In the genomic region with DNA sequence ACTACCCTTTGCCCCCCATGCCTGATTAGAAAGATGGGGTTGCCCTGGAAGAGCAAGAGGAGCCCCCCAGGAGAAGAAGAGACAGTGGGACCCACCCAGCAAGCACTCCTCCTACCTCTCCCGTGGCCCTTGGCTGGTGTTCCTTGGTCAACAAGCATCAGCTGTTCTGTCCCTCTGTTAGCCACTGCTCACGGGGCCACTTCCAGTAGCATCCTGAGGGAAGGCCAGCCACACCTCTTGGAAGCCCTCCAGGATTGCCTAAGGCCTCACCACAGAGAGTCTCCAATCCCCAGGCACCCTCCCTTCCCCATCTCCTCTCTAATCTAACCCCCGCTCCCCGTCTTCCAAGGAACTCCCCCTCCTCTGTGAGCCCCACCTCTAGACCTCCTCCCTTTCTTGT, we compare ENCODE assay signal across 18 cellular contexts. TPM values are rescaled to one million over a fixed set of nuclear protein-coding genes. Genes with fewer than 3 reads are reported as not detected.
A peak's percentile ranks its signal among the peaks of the same experiment; 100 is the strongest.
DNase-seq lines count a peak whose midpoint lies in the region; ATAC-seq and TF ChIP-seq lines count a peak whose summit lies in the region.
"Had no signal": no experiment of that assay in that cellular context is flagged by ENCODE, and none has a peak within 500 bp of the region (broad histone marks: within the 10 kb centered on the region; RNA-seq: fewer than 3 reads in every experiment).

No MANE protein-coding gene starts in this region.

- H3K4me3 ChIP-seq in BLaER1: no peak overlapping the region
- H3K4me3 ChIP-seq in PC-3 (ENCODE audit: low read length): no peak overlapping the region
- no peak overlapping the region for H3K4me3 ChIP-seq in neural cell (ENCODE audit: low read length)
- H3K4me3 ChIP-seq: MG63 had no signal

- H3K36me3 ChIP-seq in BLaER1 (no peaks in the 10 kb centered on the region), PC-3 (ENCODE audit: low read depth, low read length) (no peaks in the 10 kb centered on the region), neural cell (ENCODE audit: insufficient read depth, low read length) (no peaks in the 10 kb centered on the region)
- H3K36me3 ChIP-seq: MG63 had no signal

- TF ChIP-seq RAD21 in neural cell (conservative IDR thresholded peaks at IDR 0.05): no peak

- H3K4me1 Mint-ChIP-seq in stimulated activated effector memory CD8-positive, alpha-beta T cell treated with anti-CD3 and anti-CD28 coated beads, Interleukin-12 subunit alpha, Interleukin-12 subunit beta, amount 100 ng/mL, for 72 hours: no peaks in the 10 kb centered on the region

- intact Hi-C loops in PC-3 (cut with micrococcal nuclease): no loop called here

- H3K9me2 ChIP-seq in PC-3 (replicated peaks; ENCODE audit: low read length) (no peaks in the 10 kb centered on the region), neural cell (ENCODE audit: insufficient read depth, low read length) (no peaks in the 10 kb centered on the region)
- H3K9me2 ChIP-seq: SK-N-SH had no signal

- H3K9ac ChIP-seq in BLaER1 (no peak overlapping the region), PC-3 (ENCODE audit: low read length) (no peak overlapping the region), neural cell (ENCODE audit: low read length) (peak overlapping the region; percentile 47)
- H3K9ac ChIP-seq: SK-N-SH had no signal

- no peak overlapping the region for H3K27ac Mint-ChIP-seq in stimulated activated effector memory CD8-positive, alpha-beta T cell treated with anti-CD3 and anti-CD28 coated beads, Interleukin-12 subunit alpha, Interleukin-12 subunit beta, amount 100 ng/mL, for 72 hours

- H3K27me3 ChIP-seq in BLaER1 (no peaks in the 10 kb centered on the region), PC-3 (ENCODE audit: low read length) (no peaks in the 10 kb centered on the region), neural cell (ENCODE audit: insufficient read depth, low read depth, low read length) (no peaks in the 10 kb centered on the region)
- H3K27me3 ChIP-seq: MG63 had no signal

- H3K36me3 Mint-ChIP-seq in stimulated activated effector memory CD8-positive, alpha-beta T cell treated with anti-CD3 and anti-CD28 coated beads, Interleukin-12 subunit alpha, Interleukin-12 subunit beta, amount 100 ng/mL, for 72 hours: no peaks in the 10 kb centered on the region

- no peaks in the 10 kb centered on the region for H3K9me3 Mint-ChIP-seq in stimulated activated effector memory CD8-positive, alpha-beta T cell treated with anti-CD3 and anti-CD28 coated beads, Interleukin-12 subunit alpha, Interleukin-12 subunit beta, amount 100 ng/mL, for 72 hours

- H3K4me3 Mint-ChIP-seq in stimulated activated effector memory CD8-positive, alpha-beta T cell treated with anti-CD3 and anti-CD28 coated beads, Interleukin-12 subunit alpha, Interleukin-12 subunit beta, amount 100 ng/mL, for 72 hours: no peak overlapping the region

- DNase-seq in EH (ENCODE audit: low read depth): peak; percentile 24
- peak; percentile 22 for DNase-seq in PC-3
- DNase-seq in CD1c-positive myeloid dendritic cell (ENCODE audit: extremely low spot score): no peak
- DNase-seq in stimulated activated effector memory CD8-positive, alpha-beta T cell treated with anti-CD3 and anti-CD28 coated beads, Interleukin-12 subunit alpha, Interleukin-12 subunit beta, amount 100 ng/mL, for 72 hours (ENCODE audit: low spot score in 2 of 2): no peak
- DNase-seq in NOMO-1 treated with DMSO at 0.1 percent for 48 hours (lab: John Stamatoyannopoulos, UW; ENCODE audit: unreplicated experiment): no peak
- DNase-seq: C1 segment of cervical spinal cord, Caco-2, DMS53, KG1, MG63, NCI-H187, NCI-H2171 treated with DMSO at 0.1 percent for 48 hours, NCI-H510A treated with DMSO at 0.1 percent for 48 hours, T-helper 1 cell had no signal

- H3K4me1 ChIP-seq in BLaER1 (peaks cover 41% of the 10 kb centered on the region), PC-3 (ENCODE audit: insufficient read depth, low read length) (no peaks in the 10 kb centered on the region)
- H3K4me1 ChIP-seq: Caco-2 had no signal

- peak overlapping the region; percentile 55 for H3K4me2 ChIP-seq in BLaER1
- H3K4me2 ChIP-seq in PC-3 (ENCODE audit: low read length): no peak overlapping the region
- H3K4me2 ChIP-seq in neural cell (ENCODE audit: low read length): no peak overlapping the region
- H3K4me2 ChIP-seq: SK-N-SH had no signal

- ATAC-seq in PC-3: no peak; the same call in 1 of the 2 replicates
- ATAC-seq in stimulated activated effector memory CD8-positive, alpha-beta T cell treated with anti-CD3 and anti-CD28 coated beads, Interleukin-12 subunit alpha, Interleukin-12 subunit beta, amount 100 ng/mL, for 72 hours: no peak
- ATAC-seq: HCT116 had no signal

- TF ChIP-seq EP300 in neural cell (conservative IDR thresholded peaks at IDR 0.05; ENCODE audit: poor library complexity, severe bottlenecking): no peak

- H2AFZ ChIP-seq in PC-3 (ENCODE audit: low read length) (no peak overlapping the region), neural cell (ENCODE audit: low read depth, low read length) (no peak overlapping the region)

- H4K20me1 ChIP-seq in BLaER1 (no peaks in the 10 kb centered on the region), PC-3 (ENCODE audit: low read length) (no peaks in the 10 kb centered on the region), neural cell (ENCODE audit: insufficient read depth) (no peaks in the 10 kb centered on the region)

- no peaks in the 10 kb centered on the region for H3K9me3 ChIP-seq in BLaER1
- H3K9me3 ChIP-seq in PC-3 (ENCODE audit: low read length): no peaks in the 10 kb centered on the region
- no peaks in the 10 kb centered on the region for H3K9me3 ChIP-seq in neural cell (ENCODE audit: low read length)
- H3K9me3 ChIP-seq: Caco-2, MG63, SK-N-SH had no signal

- POLR2A ChIA-PET in PC-3 (lab: Charles Lee; ENCODE audit: unreplicated experiment): no interaction called here

- H3F3A ChIP-seq in PC-3 (ENCODE audit: low read length, unreplicated experiment) (no peaks in the 10 kb centered on the region), neural cell (ENCODE audit: insufficient read depth, low read length, poor library complexity, severe bottlenecking) (no peaks in the 10 kb centered on the region)

- TF ChIP-seq CTCF in PC-3 (conservative IDR thresholded peaks at IDR 0.05; ENCODE audit: low read depth, low read length) (no peak), neural cell (IDR thresholded peaks at IDR 0.05; ENCODE audit: poor library complexity, severe bottlenecking) (no peak)

- H3K79me2 ChIP-seq in PC-3 (ENCODE audit: low read length): no peaks in the 10 kb centered on the region
- H3K79me2 ChIP-seq in neural cell (replicated peaks; ENCODE audit: insufficient read depth, low read length): no peaks in the 10 kb centered on the region

- no peak overlapping the region for H3K27ac ChIP-seq in BLaER1
- no peak overlapping the region for H3K27ac ChIP-seq in PC-3 (ENCODE audit: low read length)
- H3K27ac ChIP-seq in neural cell (ENCODE audit: low read length): peak overlapping the region; percentile 35

- CTCF ChIA-PET in PC-3 (lab: Charles Lee): interaction anchor here (0.6 kb wide), 1 partner anchor 45 kb away, joined by 7 read pairs; no protein-coding TSS in a partner anchor

- BruUV-seq in PC-3 (replicated peaks; lab: Mats Ljungman, UMichigan): no TSS peak

TF ChIP-seq in neural cell, 6 proteins besides CTCF, POLR2A, EP300 and RAD21:
- no peak for TF ChIP-seq MXI1 (conservative IDR thresholded peaks at IDR 0.05; ENCODE audit: poor library complexity, severe bottlenecking)
- TF ChIP-seq EZH2 (IDR thresholded peaks at IDR 0.05; ENCODE audit: borderline replicate concordance, insufficient read depth, low read length, poor library complexity, severe bottlenecking): no peak
- TF ChIP-seq REST (IDR thresholded peaks at IDR 0.05; ENCODE audit: borderline replicate concordance): no peak
- no peak for TF ChIP-seq POLR2AphosphoS5 (IDR thresholded peaks at IDR 0.05)
- TF ChIP-seq TAF1 (IDR thresholded peaks at IDR 0.05; ENCODE audit: low read depth): no peak
- TF ChIP-seq SMC3 (conservative IDR thresholded peaks at IDR 0.05; ENCODE audit: poor library complexity): no peak
TF ChIP-seq in neural cell: peak in this region for 0.

RNA-seq across cellular contexts. Expression of gene DPP9, which starts 15.1 kb away (rescaled TPM):
- 129 and 215 TPM in 2 replicates for total RNA-seq in PC-3 (2014; rRNA removed)
- polyA plus RNA-seq in neural cell: 11.7 and 34.9 TPM in 2 replicates
- 14.9 and 16.8 TPM in 2 replicates for polyA minus RNA-seq in neural cell

RNA-seq across cellular contexts. Expression of gene FEM1A, which starts 52.8 kb away (rescaled TPM):
- 28.1 and 30.6 TPM in 2 replicates for total RNA-seq in PC-3 (2014; rRNA removed)
- polyA plus RNA-seq in neural cell: 8.7 and 9.4 TPM in 2 replicates
- 25.7 and 31.4 TPM in 2 replicates for polyA minus RNA-seq in neural cell

Comparison
In these comparisons a context has a peak if more than half of its experiments do, and no peak if none do; other contexts are left out.
1. DNase-seq: peak in EH (single experiment) and PC-3 (single experiment); none in CD1c-positive myeloid dendritic cell (single experiment), stimulated activated effector memory CD8-positive, alpha-beta T cell treated with anti-CD3 and anti-CD28 coated beads, Interleukin-12 subunit alpha, Interleukin-12 subunit beta, amount 100 ng/mL, for 72 hours (0 of 2) and NOMO-1 treated with DMSO at 0.1 percent for 48 hours (single experiment).